ENCODE assay signal across 8 cellular contexts in the genomic region with DNA sequence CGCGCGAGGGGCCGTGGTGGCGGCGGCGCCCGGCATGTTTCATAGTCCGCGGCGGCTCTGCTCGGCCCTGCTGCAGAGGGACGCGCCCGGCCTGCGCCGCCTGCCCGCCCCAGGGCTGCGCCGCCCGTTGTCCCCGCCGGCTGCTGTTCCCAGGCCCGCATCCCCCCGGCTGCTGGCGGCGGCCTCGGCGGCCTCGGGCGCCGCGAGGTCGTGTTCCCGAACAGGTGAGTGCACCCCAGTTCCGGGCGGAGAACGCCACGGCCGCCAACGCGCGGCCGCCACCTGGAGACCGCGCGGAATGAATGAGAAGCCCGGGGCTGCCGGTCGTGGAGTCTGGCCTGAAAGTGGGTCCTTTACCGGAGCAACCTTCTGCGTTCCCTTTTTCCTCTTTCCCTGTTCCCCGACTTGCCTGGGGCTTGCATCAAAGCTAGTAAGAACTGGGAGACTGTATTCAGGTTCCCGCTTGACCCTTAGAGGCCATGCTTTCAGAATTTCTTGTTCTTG. TPM values are rescaled to one million over a fixed set of nuclear protein-coding genes. Genes with fewer than 3 reads are reported as not detected.
DNase-seq lines count a peak whose midpoint lies in the region; ATAC-seq and TF ChIP-seq lines count a peak whose summit lies in the region.

No MANE protein-coding gene starts in this region.

- no peaks in the 10 kb centered on the region for H3K27me3 ChIP-seq in thyroid gland

- peak overlapping the region; percentile 88 to 97 (median 94) for H3K27ac ChIP-seq in thyroid gland

- POLR2A ChIA-PET in activated CD8-positive, alpha-beta T cell treated with anti-CD3 and anti-CD28 coated beads for 36 hours (lab: Charles Lee): interaction anchor here (0.7 to 2.4 kb wide), 9 partner anchors 9 to 286 kb away, joined by 3 to 9 read pairs (median 3); partner anchors contain the start of genes NAA15 and NDUFC1

- DNase-seq in LNCaP clone FGC (ENCODE audit: low read depth) (no peak), natural killer cell (no peak), thyroid gland (peak; percentile 61 to 63)
- DNase-seq in activated CD8-positive, alpha-beta T cell treated with anti-CD3 and anti-CD28 coated beads for 36 hours: peak; percentile 52
- DNase-seq in stimulated activated naive CD4-positive, alpha-beta T cell treated with Interleukin-2 at 50 U/mL for 16 hours (lab: John Stamatoyannopoulos, UW): no peak

- 0 to 1% methylated on average over 13 to 19 of the region's 54 CpGs for WGBS in thyroid gland, 2 donors

- H3K4me1 ChIP-seq in thyroid gland: peaks cover 3 to 18% of the 10 kb centered on the region in 2 donors

- H3K4me3 ChIP-seq in LNCaP clone FGC (ENCODE audit: low read depth, low read length) (peak overlapping the region; percentile 86), thyroid gland (replicated peaks in 1 of 3) (peak overlapping the region; percentile 14 to 75 (median 62))

- peaks cover 41% of the 10 kb centered on the region for H3K4me1 Mint-ChIP-seq in activated CD8-positive, alpha-beta T cell treated with anti-CD3 and anti-CD28 coated beads for 36 hours (ENCODE audit: low read depth)
- peaks cover 10 to 11% of the 10 kb centered on the region in 2 donors for H3K4me1 Mint-ChIP-seq in natural killer cell

- peaks cover 24% of the 10 kb centered on the region for H3K36me3 Mint-ChIP-seq in activated CD8-positive, alpha-beta T cell treated with anti-CD3 and anti-CD28 coated beads for 36 hours (ENCODE audit: low read depth)
- no peaks in the 10 kb centered on the region for H3K36me3 Mint-ChIP-seq in natural killer cell

- H3K27me3 Mint-ChIP-seq in activated CD8-positive, alpha-beta T cell treated with anti-CD3 and anti-CD28 coated beads for 36 hours: no peaks in the 10 kb centered on the region
- peaks cover 0 to 4% of the 10 kb centered on the region in 2 donors for H3K27me3 Mint-ChIP-seq in natural killer cell (ENCODE audit: low read depth in 2 of 2)

- peak overlapping the region; percentile 91 for H3K4me3 Mint-ChIP-seq in activated CD8-positive, alpha-beta T cell treated with anti-CD3 and anti-CD28 coated beads for 36 hours
- H3K4me3 Mint-ChIP-seq in natural killer cell: peak overlapping the region; percentile 94

- ATAC-seq in GM21723 (IDR thresholded peaks at IDR 0.05; ENCODE audit: unreplicated experiment) (peak; percentile 43), esophagus mucosa (peak; percentile 30), natural killer cell (peak; percentile 1 to 14 (median 7))
- no peak for ATAC-seq in activated CD8-positive, alpha-beta T cell treated with anti-CD3 and anti-CD28 coated beads for 36 hours

- H3K9me3 Mint-ChIP-seq in activated CD8-positive, alpha-beta T cell treated with anti-CD3 and anti-CD28 coated beads for 36 hours: no peaks in the 10 kb centered on the region
- no peaks in the 10 kb centered on the region for H3K9me3 Mint-ChIP-seq in natural killer cell

- no peaks in the 10 kb centered on the region for H3K36me3 ChIP-seq in thyroid gland

- H3K27ac Mint-ChIP-seq in activated CD8-positive, alpha-beta T cell treated with anti-CD3 and anti-CD28 coated beads for 36 hours: peak overlapping the region; percentile 92
- H3K27ac Mint-ChIP-seq in natural killer cell: peak overlapping the region; percentile 88 to 98

- no peak for TF ChIP-seq POLR2A in thyroid gland (IDR thresholded peaks at IDR 0.05)

- TF ChIP-seq CTCF in GM12873 (IDR thresholded peaks at IDR 0.05; ENCODE audit: insufficient read depth, low read depth, low read length, missing control alignments) (peak; percentile 3), LNCaP clone FGC (IDR thresholded peaks at IDR 0.05; ENCODE audit: control insufficient read depth, extremely low read depth, insufficient read depth) (no peak), natural killer cell (IDR thresholded peaks at IDR 0.05) (no peak), thyroid gland (IDR thresholded peaks at IDR 0.05) (no peak)
- no peak for TF ChIP-seq CTCF in activated CD8-positive, alpha-beta T cell treated with anti-CD3 and anti-CD28 coated beads for 36 hours (IDR thresholded peaks at IDR 0.05)

- H3K9me3 ChIP-seq in thyroid gland: no peaks in the 10 kb centered on the region

- intact Hi-C loops in activated CD8-positive, alpha-beta T cell treated with anti-CD3 and anti-CD28 coated beads for 36 hours (cut with micrococcal nuclease): no loop called here
- intact Hi-C loops in natural killer cell (cut with micrococcal nuclease): loop anchor here (1.0 to 2.0 kb wide), 3 partner anchors 67 to 284 kb away; partner anchors contain the start of gene ELF2
- intact Hi-C loops in thyroid gland (cut with DNase I): loop anchor here (5.0 kb wide), 1 partner anchor 161 kb away; the partner anchor contains the start of gene ELF2

- CTCF ChIA-PET in activated CD8-positive, alpha-beta T cell treated with anti-CD3 and anti-CD28 coated beads for 36 hours (lab: Charles Lee): interaction anchor here (1.1 to 3.7 kb wide), 2 partner anchors 13 to 15 kb away, joined by 3 to 17 read pairs; no protein-coding TSS in a partner anchor

RNA-seq across cellular contexts. Expression of gene NOCT, which starts 0.4 kb away (rescaled TPM):
- total RNA-seq in activated CD8-positive, alpha-beta T cell treated with anti-CD3 and anti-CD28 coated beads for 36 hours: 10 to 100 TPM; 21.5 to 24.9 TPM
- total RNA-seq in esophagus mucosa (11.2 TPM), natural killer cell (10 to 100 TPM; 17.6 to 28.5 (median 20.9) TPM), thyroid gland (10 to 100 TPM in 1 of 4 donors, 1 to 10 TPM in 3; 4.0 to 11.5 (median 6.6) TPM)

Comparison
In these comparisons a context has a peak if more than half of its experiments do, and no peak if none do; other contexts are left out.
1. DNase-seq: peak in activated CD8-positive, alpha-beta T cell treated with anti-CD3 and anti-CD28 coated beads for 36 hours (single experiment) and thyroid gland (2 of 2); none in LNCaP clone FGC (single experiment), natural killer cell (single experiment) and stimulated activated naive CD4-positive, alpha-beta T cell treated with Interleukin-2 at 50 U/mL for 16 hours (single experiment).